ENCODE assay signal across 26 cellular contexts in genomic region chr7:21642422-21642821, GRCh38.
DNase-seq lines count a peak whose midpoint lies in the region; ATAC-seq, FAIRE-seq and TF ChIP-seq lines count a peak whose summit lies in the region.
"Had no signal": no experiment of that assay in that cellular context is flagged by ENCODE, and none has a peak within 500 bp of the region (broad histone marks: within the 10 kb centered on the region; RNA-seq: fewer than 3 reads in every experiment).

No MANE protein-coding gene starts in this region.

- no peak for TF ChIP-seq EP300 in K562 (IDR thresholded peaks at IDR 0.05; ENCODE audit: low read length)

- H3K27me3 ChIP-seq in cardiac muscle cell = no peaks in the 10 kb centered on the region
- no peaks in the 10 kb centered on the region for H3K27me3 ChIP-seq in right atrium auricular region
- peaks cover 0 to 2% of the 10 kb centered on the region in 2 experiments; a peak in 2 of 5 replicates for H3K27me3 ChIP-seq in K562 (ENCODE audit: control insufficient read depth in 2 of 2, insufficient read depth in 2 of 2, low read length in 2 of 2)
- H3K27me3 ChIP-seq in psoas muscle (ENCODE audit: insufficient read depth in 3 of 3, low read length in 2 of 3) = no peaks in the 10 kb centered on the region
- H3K27me3 ChIP-seq: hepatocyte, tibial nerve had no signal

- no peak overlapping the region for H3K27ac Mint-ChIP-seq in stimulated activated naive CD8-positive, alpha-beta T cell treated with anti-CD3 and anti-CD28 coated beads, Interleukin-15, amount 100 ng/mL, for 72 hours
- H3K27ac Mint-ChIP-seq: B cell; dendritic cell treated with granulocyte-macrophage colony-stimulating factor and Interleukin-4, amounts not matched to agents 40 ng/mL and 50 ng/mL, for 4 days; H9; naive thymus-derived CD8-positive, alpha-beta T cell; progenitor cell of endocrine pancreas had no signal

- ATAC-seq in K562 (no peak), psoas muscle (no peak)
- ATAC-seq in stimulated activated naive CD8-positive, alpha-beta T cell treated with anti-CD3 and anti-CD28 coated beads, Interleukin-15, amount 100 ng/mL, for 72 hours = no peak
- ATAC-seq: foreskin keratinocyte; naive thymus-derived CD8-positive, alpha-beta T cell; stimulated activated naive CD8-positive, alpha-beta T cell treated with anti-CD3 and anti-CD28 coated beads, Interleukin-15, Interleukin-2, amounts not matched to agents 100 U/mL and 50 U/mL, for 24 hours had no signal

- H3K4me3 Mint-ChIP-seq in stimulated activated naive CD8-positive, alpha-beta T cell treated with anti-CD3 and anti-CD28 coated beads, Interleukin-15, amount 100 ng/mL, for 72 hours = no peak overlapping the region
- H3K4me3 Mint-ChIP-seq: B cell; dendritic cell treated with granulocyte-macrophage colony-stimulating factor and Interleukin-4, amounts not matched to agents 40 ng/mL and 50 ng/mL, for 4 days; H9; naive thymus-derived CD8-positive, alpha-beta T cell had no signal

- H3K9me3 Mint-ChIP-seq in stimulated activated naive CD8-positive, alpha-beta T cell treated with anti-CD3 and anti-CD28 coated beads, Interleukin-15, amount 100 ng/mL, for 72 hours = no peaks in the 10 kb centered on the region
- H3K9me3 Mint-ChIP-seq: dendritic cell treated with granulocyte-macrophage colony-stimulating factor and Interleukin-4, amounts not matched to agents 40 ng/mL and 50 ng/mL, for 4 days had no signal

- H3K4me3 ChIP-seq in cardiac muscle cell = no peak overlapping the region
- no peak overlapping the region for H3K4me3 ChIP-seq in right atrium auricular region
- no peak overlapping the region for H3K4me3 ChIP-seq in K562
- H3K4me3 ChIP-seq in psoas muscle = no peak overlapping the region
- H3K4me3 ChIP-seq: hepatocyte, tibial nerve had no signal

- CTCF ChIA-PET in K562 (lab: Yijun Ruan, JAX; ENCODE audit: low intra/inter-chr PET ratio) = no interaction called here

- peak overlapping the region; percentile 28 for H3K27ac ChIP-seq in cardiac muscle cell
- no peak overlapping the region for H3K27ac ChIP-seq in right atrium auricular region
- H3K27ac ChIP-seq in K562 (ENCODE audit: extremely low read depth, low read depth, low read length) = no peak overlapping the region
- H3K27ac ChIP-seq in psoas muscle = no peak overlapping the region
- H3K27ac ChIP-seq: 22Rv1, foreskin keratinocyte, hepatocyte, tibial nerve had no signal

- H3K9me1 ChIP-seq in K562 (ENCODE audit: control insufficient read depth, insufficient read depth, low read length) = no peaks in the 10 kb centered on the region

- H4K20me1 ChIP-seq in K562 (replicated peaks; ENCODE audit: control insufficient read depth, insufficient read depth, low read length) = no peaks in the 10 kb centered on the region

- WGBS in K562 (ENCODE audit: insufficient coverage, low coverage, missing lambda C conversion rate) = 0% methylated on average over 4 of the region's 4 CpGs
- 52 to 64% (median 53%) methylated on average over 4 of the region's 4 CpGs for WGBS in psoas muscle, 3 donors

- TF ChIP-seq POLR2A in K562 (conservative IDR thresholded peaks at IDR 0.05) = no peak

- no peak overlapping the region for H2AFZ ChIP-seq in K562 (ENCODE audit: low read depth, low read length)
- H2AFZ ChIP-seq: hepatocyte had no signal

- H3K4me1 Mint-ChIP-seq in stimulated activated naive CD8-positive, alpha-beta T cell treated with anti-CD3 and anti-CD28 coated beads, Interleukin-15, amount 100 ng/mL, for 72 hours = no peaks in the 10 kb centered on the region
- H3K4me1 Mint-ChIP-seq: B cell had no signal

- POLR2A ChIA-PET in K562 (lab: Yijun Ruan, JAX) = no interaction called here

- no peaks in the 10 kb centered on the region for H3K9me3 ChIP-seq in cardiac muscle cell (ENCODE audit: low read depth)
- no peaks in the 10 kb centered on the region for H3K9me3 ChIP-seq in right atrium auricular region
- no peaks in the 10 kb centered on the region for H3K9me3 ChIP-seq in K562 (replicated peaks; ENCODE audit: control insufficient read depth, insufficient read depth, low read depth, low read length)
- no peaks in the 10 kb centered on the region for H3K9me3 ChIP-seq in psoas muscle

- H3K36me3 ChIP-seq in cardiac muscle cell (no peaks in the 10 kb centered on the region), right atrium auricular region (no peaks in the 10 kb centered on the region), K562 (ENCODE audit: control insufficient read depth, insufficient read depth, low read length) (no peaks in the 10 kb centered on the region), psoas muscle (ENCODE audit: insufficient read depth in 1 of 2, low read depth in 1 of 2) (no peaks in the 10 kb centered on the region)
- H3K36me3 ChIP-seq: tibial nerve had no signal

- BruUV-seq in K562 (replicated peaks; lab: Mats Ljungman, UMichigan) = no TSS peak

- peaks cover 15% of the 10 kb centered on the region for H3K27me3 Mint-ChIP-seq in stimulated activated naive CD8-positive, alpha-beta T cell treated with anti-CD3 and anti-CD28 coated beads, Interleukin-15, amount 100 ng/mL, for 72 hours
- H3K27me3 Mint-ChIP-seq: dendritic cell treated with granulocyte-macrophage colony-stimulating factor and Interleukin-4, amounts not matched to agents 40 ng/mL and 50 ng/mL, for 4 days; progenitor cell of endocrine pancreas had no signal

- FAIRE-seq in K562 (lab: Jason Lieb, UNC) = no peak
- FAIRE-seq: small intestine, TTC549 had no signal

- in situ Hi-C loops in K562 (cut with MboI) = no loop called here

- no peaks in the 10 kb centered on the region for H3K79me2 ChIP-seq in K562 (ENCODE audit: control insufficient read depth, insufficient read depth, low read length)
- H3K79me2 ChIP-seq: hepatocyte had no signal

- peak; percentile 14 to 19 for DNase-seq in cardiac muscle cell (ENCODE audit: low read depth in 1 of 2, low spot score in 1 of 2)
- DNase-seq in right atrium auricular region (ENCODE audit: low spot score) = no peak
- no peak for DNase-seq in K562 (ENCODE audit: extremely low read depth in 1 of 4, low spot score in 3 of 4)
- peak; percentile 50 for DNase-seq in left kidney (ENCODE audit: low read depth, low spot score)
- no peak for DNase-seq in activated T-cell treated with anti-CD3 and anti-CD28 coated beads for 4 hours
- DNase-seq in psoas muscle = no peak
- no peak for DNase-seq in stimulated activated naive CD8-positive, alpha-beta T cell treated with anti-CD3 and anti-CD28 coated beads, Interleukin-15, amount 100 ng/mL, for 72 hours
- no peak for DNase-seq in activated CD4-positive, alpha-beta T cell treated with anti-CD3 and anti-CD28 coated beads, Interleukin-2, amount 50 U/mL, for 1 hour
- DNase-seq: activated gamma-delta T cell; COR-L47; foreskin keratinocyte; H9; naive thymus-derived CD8-positive, alpha-beta T cell; NCI-H1417; NCI-H526 treated with DMSO at 0.1 percent for 48 hours; SHP77 treated with DMSO at 0.1 percent for 48 hours; small intestine; stimulated activated CD4-positive, alpha-beta T cell treated with anti-CD3 and anti-CD28 coated beads, Interleukin-2, amount 100 ng/mL, for 48 hours; stimulated activated naive CD8-positive, alpha-beta T cell treated with anti-CD3 and anti-CD28 coated beads, Interleukin-15, Interleukin-2, amounts not matched to agents 100 U/mL and 50 U/mL, for 24 hours had no signal

- no peak for TF ChIP-seq RAD21 in K562 (CRISPR knock-in tag; conservative IDR thresholded peaks at IDR 0.05 in 1 of 2, IDR thresholded peaks at IDR 0.05 in 1 of 2)

- H3K4me1 ChIP-seq in cardiac muscle cell (ENCODE audit: low read depth) (peaks cover 6% of the 10 kb centered on the region), right atrium auricular region (no peaks in the 10 kb centered on the region), K562 (replicated peaks in 1 of 2; ENCODE audit: control insufficient read depth in 2 of 2, insufficient read depth in 2 of 2, low read length in 2 of 2) (no peaks in the 10 kb centered on the region), psoas muscle (no peaks in the 10 kb centered on the region)
- H3K4me1 ChIP-seq: foreskin keratinocyte, tibial nerve had no signal

- TF ChIP-seq CTCF in cardiac muscle cell (IDR thresholded peaks at IDR 0.05; ENCODE audit: low read depth, low read length) (no peak), right atrium auricular region (IDR thresholded peaks at IDR 0.05) (no peak), K562 (IDR thresholded peaks at IDR 0.05 in 2 of 3, conservative IDR thresholded peaks at IDR 0.05 in 1 of 3; ENCODE audit: insufficient read depth in 2 of 3, low read depth in 1 of 3, low read length in 3 of 3) (no peak), psoas muscle (IDR thresholded peaks at IDR 0.05) (no peak)

- intact Hi-C loops in K562 (cut with micrococcal nuclease) (no loop called here), psoas muscle (cut with DNase I) (no loop called here)

- H3K4me2 ChIP-seq in K562 (ENCODE audit: insufficient read depth, low read length) = no peak overlapping the region
- H3K4me2 ChIP-seq: hepatocyte had no signal

- no peak overlapping the region for H3K9ac ChIP-seq in K562 (ENCODE audit: insufficient read depth in 1 of 2, low read depth in 2 of 2, low read length in 2 of 2)

TF ChIP-seq in K562, 482 proteins besides CTCF, POLR2A, EP300 and RAD21 (continues in another document):
- TF ChIP-seq RCOR1 (IDR thresholded peaks at IDR 0.05; ENCODE audit: borderline replicate concordance in 1 of 2, low read depth in 2 of 2, low read length in 2 of 2) (no peak), HOXB6 (CRISPR knock-in tag; IDR thresholded peaks at IDR 0.05; ENCODE audit: borderline replicate concordance) (no peak), ZNF766 (CRISPR knock-in tag; conservative IDR thresholded peaks at IDR 0.05) (no peak), MEIS2 (IDR thresholded peaks at IDR 0.05; ENCODE audit: partially characterized antibody) (peak; percentile 14), ZNF263 (CRISPR knock-in tag; IDR thresholded peaks at IDR 0.05; ENCODE audit: borderline replicate concordance) (no peak), GATAD2A (IDR thresholded peaks at IDR 0.05) (no peak), U2AF1 (optimal IDR thresholded peaks at IDR 0.05; ENCODE audit: low read depth, low read length) (no peak), JUND (IDR thresholded peaks at IDR 0.05; ENCODE audit: borderline replicate concordance, low read depth, low read length) (no peak), JUND (tag; IDR thresholded peaks at IDR 0.05; ENCODE audit: borderline replicate concordance, low read depth, low read length) (0 out of 3 replicates have a peak, but pooled peaks have one; percentile 23), KLF16 (IDR thresholded peaks at IDR 0.05) (no peak), ZNF655 (CRISPR knock-in tag; IDR thresholded peaks at IDR 0.05) (no peak)

Comparison
In these comparisons a context has a peak if more than half of its experiments do, and no peak if none do; other contexts are left out.
1. DNase-seq: peak in cardiac muscle cell (2 of 2) and left kidney (single experiment); none in right atrium auricular region (single experiment), K562 (0 of 4), activated T-cell treated with anti-CD3 and anti-CD28 coated beads for 4 hours (single experiment), psoas muscle (0 of 2), stimulated activated naive CD8-positive, alpha-beta T cell treated with anti-CD3 and anti-CD28 coated beads, Interleukin-15, amount 100 ng/mL, for 72 hours (0 of 2) and activated CD4-positive, alpha-beta T cell treated with anti-CD3 and anti-CD28 coated beads, Interleukin-2, amount 50 U/mL, for 1 hour (single experiment).